In genomic region chr20:47233333-47234188, GRCh38 we compare ENCODE assay signal across 20 cellular contexts.
DNase-seq lines count a peak whose midpoint lies in the region; ATAC-seq, FAIRE-seq and TF ChIP-seq lines count a peak whose summit lies in the region.
"Had no signal": no experiment of that assay in that cellular context is flagged by ENCODE, and none has a peak within 500 bp of the region (broad histone marks: within the 10 kb centered on the region; RNA-seq: fewer than 3 reads in every experiment).

No MANE protein-coding gene starts in this region.

- H3K9ac ChIP-seq in astrocyte (ENCODE audit: low read length): no peak overlapping the region
- H3K9ac ChIP-seq: neural progenitor cell had no signal

- H3K4me1 ChIP-seq in astrocyte (ENCODE audit: insufficient read depth, low read length): peaks cover 17% of the 10 kb centered on the region
- H3K4me1 ChIP-seq: breast epithelium, gastrocnemius medialis had no signal

- no peaks in the 10 kb centered on the region for H4K20me1 ChIP-seq in astrocyte (ENCODE audit: insufficient read depth, low read length)

- no peak overlapping the region for H3K27ac ChIP-seq in astrocyte (ENCODE audit: low read depth, low read length)
- H3K27ac ChIP-seq: breast epithelium, gastrocnemius medialis, sigmoid colon, tibial nerve had no signal

- no peaks in the 10 kb centered on the region for H3K9me3 ChIP-seq in astrocyte (ENCODE audit: insufficient read depth, low read depth, low read length)
- H3K9me3 ChIP-seq: breast epithelium, gastrocnemius medialis, sigmoid colon, tibial nerve had no signal

- ATAC-seq in left lobe of liver (peak; percentile 90), GM18870 (IDR thresholded peaks at IDR 0.05; ENCODE audit: unreplicated experiment) (no peak)
- ATAC-seq: gastrocnemius medialis had no signal

- in situ Hi-C loops in ACHN (cut with HindIII; ENCODE audit: low pct_ligation_motif_present, low pct_unique_long_range_greater_than_20kb, low sequenced_read_pairs): no loop called here

- no peaks in the 10 kb centered on the region for H3K9me3 Mint-ChIP-seq in astrocyte (ENCODE audit: unreplicated experiment)
- H3K9me3 Mint-ChIP-seq: neural progenitor cell had no signal

- peak; percentile 4 for DNase-seq in ACHN
- peak; percentile 78 for DNase-seq in HuH-7 (ENCODE audit: low spot score)
- peak; percentile 74 for DNase-seq in astrocyte (ENCODE audit: low read depth)
- DNase-seq in left lobe of liver (ENCODE audit: low spot score): peak; percentile 68
- DNase-seq in NCI-H748 (lab: John Stamatoyannopoulos, UW; ENCODE audit: unreplicated experiment): no peak
- DNase-seq in GDM1 (lab: John Stamatoyannopoulos, UW): no peak
- no peak for DNase-seq in activated CD4-positive, CD25-positive, alpha-beta regulatory T cell treated with anti-CD3 and anti-CD28 coated beads, Interleukin-2, amount 50 U/mL, for 72 hours
- DNase-seq: activated CD4-positive, alpha-beta T cell treated with anti-CD3 and anti-CD28 coated beads, Interleukin-2, amount 50 U/mL, for 4 hours; effector CD8-positive, alpha-beta T cell; gastrocnemius medialis; mammary epithelial cell; Right ventricle myocardium superior; sigmoid colon; stimulated activated CD4-positive, alpha-beta T cell treated with anti-CD3 and anti-CD28 coated beads, Interleukin-4, amount 100 ng/mL, for 1 hour; T-helper 9 cell had no signal

- no peak for TF ChIP-seq CTCF in astrocyte (IDR thresholded peaks at IDR 0.05; ENCODE audit: insufficient read depth, low read depth, low read length)

- peaks cover 19% of the 10 kb centered on the region for H3K36me3 ChIP-seq in astrocyte (ENCODE audit: insufficient read depth, low read length)

- peaks cover 21% of the 10 kb centered on the region for H3K36me3 Mint-ChIP-seq in astrocyte (ENCODE audit: low read depth, unreplicated experiment)

- no peak overlapping the region for H2AFZ ChIP-seq in astrocyte (ENCODE audit: low read depth, low read length)
- H2AFZ ChIP-seq: neural progenitor cell had no signal

- no peaks in the 10 kb centered on the region for H3K27me3 Mint-ChIP-seq in astrocyte (ENCODE audit: low read depth, unreplicated experiment)

- FAIRE-seq in astrocyte (lab: Jason Lieb, UNC): no peak
- FAIRE-seq: GM18507 had no signal

- H3K27me3 ChIP-seq in astrocyte (ENCODE audit: insufficient read depth, low read length): no peaks in the 10 kb centered on the region
- H3K27me3 ChIP-seq: breast epithelium, gastrocnemius medialis, neural progenitor cell, sigmoid colon, tibial nerve had no signal

- no peaks in the 10 kb centered on the region for H3K79me2 ChIP-seq in astrocyte (ENCODE audit: insufficient read depth, low read length)

- no peak overlapping the region for H3K4me3 Mint-ChIP-seq in astrocyte (ENCODE audit: unreplicated experiment)
- H3K4me3 Mint-ChIP-seq: neural progenitor cell had no signal

- peak overlapping the region; percentile 47 for H3K27ac Mint-ChIP-seq in astrocyte (ENCODE audit: unreplicated experiment)

- H3K4me2 ChIP-seq in astrocyte (ENCODE audit: low read length): no peak overlapping the region
- H3K4me2 ChIP-seq: neural progenitor cell had no signal

- H3K4me3 ChIP-seq in astrocyte (ENCODE audit: insufficient read depth, low read depth, low read length): no peak overlapping the region
- H3K4me3 ChIP-seq: breast epithelium, gastrocnemius medialis, neural progenitor cell, sigmoid colon, tibial nerve had no signal

- peaks cover 17% of the 10 kb centered on the region for H3K4me1 Mint-ChIP-seq in astrocyte (ENCODE audit: low read depth, unreplicated experiment)

Comparison
In these comparisons a context has a peak if more than half of its experiments do, and no peak if none do; other contexts are left out.
1. DNase-seq: peak in ACHN (single experiment), HuH-7 (single experiment), astrocyte (single experiment) and left lobe of liver (single experiment); none in NCI-H748 (single experiment), GDM1 (single experiment) and activated CD4-positive, CD25-positive, alpha-beta regulatory T cell treated with anti-CD3 and anti-CD28 coated beads, Interleukin-2, amount 50 U/mL, for 72 hours (single experiment).